In genomic region chr7:150976529-150977381, GRCh38 we compare ENCODE assay signal across 1 cellular context.
TF ChIP-seq lines count a peak whose summit lies in the region.

No MANE protein-coding gene starts in this region.

TF ChIP-seq in HCT116, 20 proteins besides CTCF, POLR2A, EP300 and RAD21:
- TF ChIP-seq REST (IDR thresholded peaks at IDR 0.05; ENCODE audit: low read depth), result no peak
- TF ChIP-seq POLR2AphosphoS5 (IDR thresholded peaks at IDR 0.05; ENCODE audit: low read depth, low read length), result 0 out of 2 replicates have a peak, but pooled peaks have one; percentile 22
- no peak for TF ChIP-seq JUND (IDR thresholded peaks at IDR 0.05)
- TF ChIP-seq EGR1 (IDR thresholded peaks at IDR 0.05; ENCODE audit: low read depth), result no peak
- TF ChIP-seq ZBTB33 (IDR thresholded peaks at IDR 0.05; ENCODE audit: extremely low read depth, insufficient replicate concordance, low read length), result no peak
- no peak for TF ChIP-seq SRF (IDR thresholded peaks at IDR 0.05; ENCODE audit: low read depth)
- no peak for TF ChIP-seq EZH2phosphoT487 (IDR thresholded peaks at IDR 0.05; ENCODE audit: borderline replicate concordance)
